ENCODE assay signal across 30 cellular contexts in the genomic region with DNA sequence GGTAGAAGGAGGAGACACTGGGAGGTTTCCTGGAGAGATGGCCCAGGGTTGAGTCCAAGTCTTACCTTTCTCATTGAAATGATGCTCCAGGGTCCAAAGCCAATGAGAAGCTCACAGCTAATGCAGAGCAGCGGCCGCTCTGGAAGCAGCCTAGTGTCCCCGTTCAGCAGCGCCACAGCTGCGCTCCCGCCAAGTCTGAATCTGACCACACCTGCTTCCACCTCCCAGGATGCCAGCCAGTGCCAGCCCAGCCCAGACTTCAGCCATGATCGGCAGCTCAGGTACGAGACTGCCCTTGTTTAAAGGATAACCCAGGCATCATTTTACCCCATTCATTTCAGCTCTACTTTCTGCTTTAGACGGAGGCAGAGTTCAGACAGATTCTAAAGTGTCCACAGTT.
"Had no signal": no experiment of that assay in that cellular context is flagged by ENCODE, and none has a peak within 500 bp of the region (broad histone marks: within the 10 kb centered on the region; RNA-seq: fewer than 3 reads in every experiment).

No MANE protein-coding gene starts in this region.

- H3K27ac ChIP-seq: left lung, lower lobe of right lung, neural progenitor cell, neutrophil, parathyroid adenoma, psoas muscle, skin epidermis, stomach, testis, thyroid gland, transverse colon, upper lobe of left lung, vagina had no signal

- H3K27me3 ChIP-seq: left lung, neural progenitor cell, neutrophil, stomach, testis, thyroid gland, transverse colon, upper lobe of left lung, vagina had no signal

- H3K4me3 ChIP-seq: left lung, lower lobe of right lung, neural progenitor cell, psoas muscle, skin epidermis, stomach, testis, thyroid gland, transverse colon, upper lobe of left lung, vagina had no signal

- H3K9me3 ChIP-seq: left lung, lower lobe of right lung, neutrophil, psoas muscle, stomach, testis, thyroid gland, transverse colon, upper lobe of left lung, vagina had no signal

- ATAC-seq: left colon; left lung; lower lobe of right lung; natural killer cell; sciatic nerve; stimulated activated naive B cell treated with anti-CD40 and anti-IgM and Interleukin-4, amounts not matched to agents 10 μg/mL and 1 μg/mL and 100 μg/mL, for 72 hours; stimulated activated naive CD8-positive, alpha-beta T cell treated with anti-CD3 and anti-CD28 coated beads, Interleukin-15, Interleukin-2, amounts not matched to agents 100 U/mL and 50 U/mL, for 24 hours had no signal

- H3K36me3 ChIP-seq: left lung, neural progenitor cell, neutrophil, thyroid gland, vagina had no signal

- FAIRE-seq: islet of Langerhans, kidney had no signal

- H3K79me2 ChIP-seq: parathyroid adenoma had no signal

- H3K9ac ChIP-seq: neural progenitor cell, parathyroid adenoma had no signal

- H3K4me1 ChIP-seq: left lung, lower lobe of right lung, parathyroid adenoma, psoas muscle, stomach, testis, thyroid gland, transverse colon, upper lobe of left lung, vagina had no signal

- H2AFZ ChIP-seq: neural progenitor cell, parathyroid adenoma had no signal

- H3K4me2 ChIP-seq: neural progenitor cell had no signal

- DNase-seq: hypothalamus; immature natural killer cell; kidney; left colon; left lung; lower lobe of right lung; mesendoderm; naive B cell; natural killer cell; nephron progenitor cell; occipital lobe; psoas muscle; stimulated activated CD4-positive, alpha-beta T cell treated with anti-CD3 and anti-CD28 coated beads, Interleukin-12 subunit alpha, Interleukin-12 subunit beta, amount 100 ng/mL, for 4 hours; stimulated activated CD4-positive, alpha-beta T cell treated with anti-CD3 and anti-CD28 coated beads, Interleukin-15, amount 100 ng/mL, for 24 hours; stimulated activated CD4-positive, alpha-beta T cell treated with anti-CD3 and anti-CD28 coated beads, Interleukin-2, amount 100 ng/mL, for 24 hours; stimulated activated CD4-positive, alpha-beta T cell treated with anti-CD3 and anti-CD28 coated beads, Interleukin-4, amount 100 ng/mL, for 1 hour; stimulated activated naive B cell treated with anti-CD40 and anti-IgM and Interleukin-4, amounts not matched to agents 10 μg/mL and 1 μg/mL and 100 μg/mL, for 72 hours; stimulated activated naive CD8-positive, alpha-beta T cell treated with anti-CD3 and anti-CD28 coated beads, Interleukin-15, Interleukin-2, amounts not matched to agents 100 U/mL and 50 U/mL, for 24 hours; stomach; testis; thyroid gland; transverse colon had no signal
